1 cellular context compared by ENCODE assay signal in genomic region chr6:30828027-30828962, GRCh38.
TF ChIP-seq lines count a peak whose summit lies in the region.

No MANE protein-coding gene starts in this region.

TF ChIP-seq in K562, 482 proteins besides CTCF, POLR2A, EP300 and RAD21 (continued from another document and continues in another):
- TF ChIP-seq MYC (IDR thresholded peaks at IDR 0.05; ENCODE audit: low read depth, low read length) (peak; percentile 83), MYC (CRISPR knock-in tag; IDR thresholded peaks at IDR 0.05; ENCODE audit: borderline replicate concordance, low read depth) (no peak), CREB1 (IDR thresholded peaks at IDR 0.05) (peak; percentile 20; the same call in 1 of the 2 replicates), CREB1 (CRISPR knock-in tag; IDR thresholded peaks at IDR 0.05) (no peak), NFE2L1 (tag; IDR thresholded peaks at IDR 0.05; ENCODE audit: borderline replicate concordance, low read depth) (peak; percentile 86; the same call in 1 of the 2 replicates), SMARCE1 (IDR thresholded peaks at IDR 0.05) (no peak), HDGF (IDR thresholded peaks at IDR 0.05) (peak; percentile 75), CBFA2T3 (IDR thresholded peaks at IDR 0.05) (0 out of 2 replicates have a peak, but pooled peaks have one; percentile 1), ETV5 (CRISPR knock-in tag; IDR thresholded peaks at IDR 0.05; ENCODE audit: low read depth) (0 out of 2 replicates have a peak, but pooled peaks have one; percentile 36), ESRRA (IDR thresholded peaks at IDR 0.05; ENCODE audit: borderline replicate concordance, low read depth) (0 out of 2 replicates have a peak, but pooled peaks have one; percentile 28), FOSL1 (tag; conservative IDR thresholded peaks at IDR 0.05) (peak; percentile 67), ATF7 (IDR thresholded peaks at IDR 0.05) (peak; percentile 75), ZNF146 (CRISPR knock-in tag; IDR thresholded peaks at IDR 0.05; ENCODE audit: unreplicated experiment) (peak; percentile 7), ZBTB40 (IDR thresholded peaks at IDR 0.05) (0 out of 2 replicates have a peak, but pooled peaks have one; percentile 47), ZBTB40 (CRISPR knock-in tag; IDR thresholded peaks at IDR 0.05) (no peak), GATAD2B (IDR thresholded peaks at IDR 0.05; ENCODE audit: borderline replicate concordance) (peak; percentile 70; the same call in 1 of the 2 replicates), KAT2B (IDR thresholded peaks at IDR 0.05; ENCODE audit: low read depth, low read length) (peak; percentile 35), POLR2B (IDR thresholded peaks at IDR 0.05; ENCODE audit: low read depth, partially characterized antibody) (no peak), CREM (IDR thresholded peaks at IDR 0.05; ENCODE audit: low read depth) (0 out of 2 replicates have a peak, but pooled peaks have one; percentile 10), TEAD4 (IDR thresholded peaks at IDR 0.05; ENCODE audit: low read length) (peak; percentile 52), TEAD4 (CRISPR knock-in tag; IDR thresholded peaks at IDR 0.05; ENCODE audit: borderline replicate concordance) (no peak), ZBTB8A (IDR thresholded peaks at IDR 0.05; ENCODE audit: partially characterized antibody) (no peak), KDM4B (IDR thresholded peaks at IDR 0.05; ENCODE audit: borderline replicate concordance in 2 of 2, low read depth in 1 of 2) (0 out of 4 replicates have a peak, but pooled peaks of 1 of the 2 experiments have one; percentile 35), NR1H2 (CRISPR knock-in tag; IDR thresholded peaks at IDR 0.05) (no peak), HDAC1 (IDR thresholded peaks at IDR 0.05) (0 out of 4 replicates have a peak, but pooled peaks of 1 of the 2 experiments have one; percentile 35), NFRKB (IDR thresholded peaks at IDR 0.05; ENCODE audit: low read depth) (peak; percentile 58; the same call in 1 of the 2 replicates), MYBL2 (IDR thresholded peaks at IDR 0.05; ENCODE audit: low read depth) (no peak), MYBL2 (CRISPR knock-in tag; IDR thresholded peaks at IDR 0.05; ENCODE audit: borderline replicate concordance) (no peak), NFIC (IDR thresholded peaks at IDR 0.05) (peak; percentile 50), PHF8 (IDR thresholded peaks at IDR 0.05; ENCODE audit: borderline replicate concordance, low read length) (peak; percentile 23; the same call in 1 of the 2 replicates), ZFX (CRISPR knock-in tag; IDR thresholded peaks at IDR 0.05) (peak; percentile 47), NFE2 (IDR thresholded peaks at IDR 0.05; ENCODE audit: low read depth) (peak; percentile 96), ZNF174 (CRISPR knock-in tag; IDR thresholded peaks at IDR 0.05) (no peak), KLF10 (CRISPR knock-in tag; IDR thresholded peaks at IDR 0.05) (no peak)
- TF ChIP-seq, protein P1, sequence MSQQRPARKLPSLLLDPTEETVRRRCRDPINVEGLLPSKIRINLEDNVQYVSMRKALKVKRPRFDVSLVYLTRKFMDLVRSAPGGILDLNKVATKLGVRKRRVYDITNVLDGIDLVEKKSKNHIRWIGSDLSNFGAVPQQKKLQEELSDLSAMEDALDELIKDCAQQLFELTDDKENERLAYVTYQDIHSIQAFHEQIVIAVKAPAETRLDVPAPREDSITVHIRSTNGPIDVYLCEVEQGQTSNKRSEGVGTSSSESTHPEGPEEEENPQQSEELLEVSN (IDR thresholded peaks at IDR 0.05; ENCODE audit: borderline replicate concordance in 1 of 2, extremely low read depth in 1 of 2, insufficient read depth in 1 of 2, insufficient read length in 1 of 2, low read depth in 1 of 2, low read length in 1 of 2, poor library complexity in 1 of 2, severe bottlenecking in 1 of 2) = no peak
- TF ChIP-seq, protein P2, sequence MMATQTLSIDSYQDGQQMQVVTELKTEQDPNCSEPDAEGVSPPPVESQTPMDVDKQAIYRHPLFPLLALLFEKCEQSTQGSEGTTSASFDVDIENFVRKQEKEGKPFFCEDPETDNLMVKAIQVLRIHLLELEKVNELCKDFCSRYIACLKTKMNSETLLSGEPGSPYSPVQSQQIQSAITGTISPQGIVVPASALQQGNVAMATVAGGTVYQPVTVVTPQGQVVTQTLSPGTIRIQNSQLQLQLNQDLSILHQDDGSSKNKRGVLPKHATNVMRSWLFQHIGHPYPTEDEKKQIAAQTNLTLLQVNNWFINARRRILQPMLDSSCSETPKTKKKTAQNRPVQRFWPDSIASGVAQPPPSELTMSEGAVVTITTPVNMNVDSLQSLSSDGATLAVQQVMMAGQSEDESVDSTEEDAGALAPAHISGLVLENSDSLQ (IDR thresholded peaks at IDR 0.05) = peak; percentile 25; the same call in 1 of the 2 replicates
- TF ChIP-seq, protein P3, sequence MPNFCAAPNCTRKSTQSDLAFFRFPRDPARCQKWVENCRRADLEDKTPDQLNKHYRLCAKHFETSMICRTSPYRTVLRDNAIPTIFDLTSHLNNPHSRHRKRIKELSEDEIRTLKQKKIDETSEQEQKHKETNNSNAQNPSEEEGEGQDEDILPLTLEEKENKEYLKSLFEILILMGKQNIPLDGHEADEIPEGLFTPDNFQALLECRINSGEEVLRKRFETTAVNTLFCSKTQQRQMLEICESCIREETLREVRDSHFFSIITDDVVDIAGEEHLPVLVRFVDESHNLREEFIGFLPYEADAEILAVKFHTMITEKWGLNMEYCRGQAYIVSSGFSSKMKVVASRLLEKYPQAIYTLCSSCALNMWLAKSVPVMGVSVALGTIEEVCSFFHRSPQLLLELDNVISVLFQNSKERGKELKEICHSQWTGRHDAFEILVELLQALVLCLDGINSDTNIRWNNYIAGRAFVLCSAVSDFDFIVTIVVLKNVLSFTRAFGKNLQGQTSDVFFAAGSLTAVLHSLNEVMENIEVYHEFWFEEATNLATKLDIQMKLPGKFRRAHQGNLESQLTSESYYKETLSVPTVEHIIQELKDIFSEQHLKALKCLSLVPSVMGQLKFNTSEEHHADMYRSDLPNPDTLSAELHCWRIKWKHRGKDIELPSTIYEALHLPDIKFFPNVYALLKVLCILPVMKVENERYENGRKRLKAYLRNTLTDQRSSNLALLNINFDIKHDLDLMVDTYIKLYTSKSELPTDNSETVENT (CRISPR knock-in tag; IDR thresholded peaks at IDR 0.05) = peak; percentile 15; the same call in 1 of the 2 replicates
- TF ChIP-seq, protein P4, sequence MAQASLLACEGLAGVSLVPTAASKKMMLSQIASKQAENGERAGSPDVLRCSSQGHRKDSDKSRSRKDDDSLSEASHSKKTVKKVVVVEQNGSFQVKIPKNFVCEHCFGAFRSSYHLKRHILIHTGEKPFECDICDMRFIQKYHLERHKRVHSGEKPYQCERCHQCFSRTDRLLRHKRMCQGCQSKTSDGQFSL (CRISPR knock-in tag; IDR thresholded peaks at IDR 0.05) = no peak
- TF ChIP-seq, protein P4 (tag; IDR thresholded peaks at IDR 0.05) = 0 out of 4 replicates have a peak, but pooled peaks of 1 of the 2 experiments have one; percentile 43
- TF ChIP-seq, protein P5, sequence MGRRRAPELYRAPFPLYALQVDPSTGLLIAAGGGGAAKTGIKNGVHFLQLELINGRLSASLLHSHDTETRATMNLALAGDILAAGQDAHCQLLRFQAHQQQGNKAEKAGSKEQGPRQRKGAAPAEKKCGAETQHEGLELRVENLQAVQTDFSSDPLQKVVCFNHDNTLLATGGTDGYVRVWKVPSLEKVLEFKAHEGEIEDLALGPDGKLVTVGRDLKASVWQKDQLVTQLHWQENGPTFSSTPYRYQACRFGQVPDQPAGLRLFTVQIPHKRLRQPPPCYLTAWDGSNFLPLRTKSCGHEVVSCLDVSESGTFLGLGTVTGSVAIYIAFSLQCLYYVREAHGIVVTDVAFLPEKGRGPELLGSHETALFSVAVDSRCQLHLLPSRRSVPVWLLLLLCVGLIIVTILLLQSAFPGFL (CRISPR knock-in tag; IDR thresholded peaks at IDR 0.05) = no peak
- TF ChIP-seq, protein P6, sequence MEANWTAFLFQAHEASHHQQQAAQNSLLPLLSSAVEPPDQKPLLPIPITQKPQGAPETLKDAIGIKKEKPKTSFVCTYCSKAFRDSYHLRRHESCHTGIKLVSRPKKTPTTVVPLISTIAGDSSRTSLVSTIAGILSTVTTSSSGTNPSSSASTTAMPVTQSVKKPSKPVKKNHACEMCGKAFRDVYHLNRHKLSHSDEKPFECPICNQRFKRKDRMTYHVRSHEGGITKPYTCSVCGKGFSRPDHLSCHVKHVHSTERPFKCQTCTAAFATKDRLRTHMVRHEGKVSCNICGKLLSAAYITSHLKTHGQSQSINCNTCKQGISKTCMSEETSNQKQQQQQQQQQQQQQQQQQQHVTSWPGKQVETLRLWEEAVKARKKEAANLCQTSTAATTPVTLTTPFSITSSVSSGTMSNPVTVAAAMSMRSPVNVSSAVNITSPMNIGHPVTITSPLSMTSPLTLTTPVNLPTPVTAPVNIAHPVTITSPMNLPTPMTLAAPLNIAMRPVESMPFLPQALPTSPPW (CRISPR knock-in tag; IDR thresholded peaks at IDR 0.05) = peak; percentile 60
- TF ChIP-seq, protein P7, sequence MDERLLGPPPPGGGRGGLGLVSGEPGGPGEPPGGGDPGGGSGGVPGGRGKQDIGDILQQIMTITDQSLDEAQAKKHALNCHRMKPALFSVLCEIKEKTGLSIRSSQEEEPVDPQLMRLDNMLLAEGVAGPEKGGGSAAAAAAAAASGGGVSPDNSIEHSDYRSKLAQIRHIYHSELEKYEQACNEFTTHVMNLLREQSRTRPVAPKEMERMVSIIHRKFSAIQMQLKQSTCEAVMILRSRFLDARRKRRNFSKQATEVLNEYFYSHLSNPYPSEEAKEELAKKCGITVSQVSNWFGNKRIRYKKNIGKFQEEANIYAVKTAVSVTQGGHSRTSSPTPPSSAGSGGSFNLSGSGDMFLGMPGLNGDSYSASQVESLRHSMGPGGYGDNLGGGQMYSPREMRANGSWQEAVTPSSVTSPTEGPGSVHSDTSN (CRISPR knock-in tag; IDR thresholded peaks at IDR 0.05; ENCODE audit: low read depth) = no peak
- TF ChIP-seq, protein P7 (tag; conservative IDR thresholded peaks at IDR 0.05; ENCODE audit: low read depth) = peak; percentile 50; the same call in 1 of the 2 replicates
